10 cellular contexts compared by ENCODE assay signal in genomic region chr7:155733582-155734444, GRCh38.
A peak's percentile ranks its signal among the peaks of the same experiment; 100 is the strongest.
DNase-seq lines count a peak whose midpoint lies in the region; ATAC-seq and TF ChIP-seq lines count a peak whose summit lies in the region.
"Had no signal": no experiment of that assay in that cellular context is flagged by ENCODE, and none has a peak within 500 bp of the region (broad histone marks: within the 10 kb centered on the region; RNA-seq: fewer than 3 reads in every experiment).

No MANE protein-coding gene starts in this region.

- H3K27me3 ChIP-seq in GM23338 (ENCODE audit: insufficient read depth), result no peaks in the 10 kb centered on the region

- no peaks in the 10 kb centered on the region for H3K9me3 Mint-ChIP-seq in activated CD4-positive, alpha-beta T cell treated with anti-CD3 and anti-CD28 coated beads, Interleukin-2, amount 10 ng/mL, durations not matched to agents 7 days and 5 days
- no peaks in the 10 kb centered on the region for H3K9me3 Mint-ChIP-seq in GM23338
- no peaks in the 10 kb centered on the region for H3K9me3 Mint-ChIP-seq in activated T-helper 17 cell treated with anti-CD3 and anti-CD28 coated beads, Interleukin-2, amount 50 U/mL, for 72 hours
- H3K9me3 Mint-ChIP-seq in naive thymus-derived CD8-positive, alpha-beta T cell, result no peaks in the 10 kb centered on the region

- no peaks in the 10 kb centered on the region for H3K9me2 ChIP-seq in GM23338 (ENCODE audit: insufficient read depth)

- H3K27ac ChIP-seq in GM23338 (ENCODE audit: low read depth), result no peak overlapping the region

- H3K36me3 Mint-ChIP-seq in activated CD4-positive, alpha-beta T cell treated with anti-CD3 and anti-CD28 coated beads, Interleukin-2, amount 10 ng/mL, durations not matched to agents 7 days and 5 days (ENCODE audit: low read depth), result peaks cover 47% of the 10 kb centered on the region
- peaks cover 19% of the 10 kb centered on the region; the same call in 2 of the 3 replicates for H3K36me3 Mint-ChIP-seq in GM23338 (ENCODE audit: low read depth)
- peaks cover 88% of the 10 kb centered on the region for H3K36me3 Mint-ChIP-seq in activated T-helper 17 cell treated with anti-CD3 and anti-CD28 coated beads, Interleukin-2, amount 50 U/mL, for 72 hours (ENCODE audit: low read depth)
- peaks cover 0 to 51% (median 5%) of the 10 kb centered on the region in 3 donors for H3K36me3 Mint-ChIP-seq in naive thymus-derived CD8-positive, alpha-beta T cell

- H3K27me3 Mint-ChIP-seq in activated CD4-positive, alpha-beta T cell treated with anti-CD3 and anti-CD28 coated beads, Interleukin-2, amount 10 ng/mL, durations not matched to agents 7 days and 5 days, result no peaks in the 10 kb centered on the region
- peaks cover 2% of the 10 kb centered on the region for H3K27me3 Mint-ChIP-seq in GM23338 (ENCODE audit: insufficient read depth, low read depth, poor library complexity)
- no peaks in the 10 kb centered on the region for H3K27me3 Mint-ChIP-seq in activated T-helper 17 cell treated with anti-CD3 and anti-CD28 coated beads, Interleukin-2, amount 50 U/mL, for 72 hours
- no peaks in the 10 kb centered on the region for H3K27me3 Mint-ChIP-seq in naive thymus-derived CD8-positive, alpha-beta T cell

- no peaks in the 10 kb centered on the region for H3K4me1 ChIP-seq in GM23338 (ENCODE audit: insufficient read depth)

- CTCF ChIA-PET in activated CD4-positive, alpha-beta T cell treated with anti-CD3 and anti-CD28 coated beads, Interleukin-2, amount 10 ng/mL, durations not matched to agents 7 days and 5 days (lab: Charles Lee), result interaction anchor here (0.8 kb wide), 1 partner anchor 26 kb away, joined by 3 read pairs; no protein-coding TSS in a partner anchor

- TF ChIP-seq CTCF in GM23338 (conservative IDR thresholded peaks at IDR 0.05; ENCODE audit: low read depth in 2 of 2) (no peak), omental fat pad (IDR thresholded peaks at IDR 0.05) (no peak)

- no peaks in the 10 kb centered on the region for H3F3A ChIP-seq in GM23338 (replicated peaks; ENCODE audit: low read depth)

- POLR2A ChIA-PET in activated CD4-positive, alpha-beta T cell treated with anti-CD3 and anti-CD28 coated beads, Interleukin-2, amount 10 ng/mL, durations not matched to agents 7 days and 5 days (lab: Charles Lee), result no interaction called here
- POLR2A ChIA-PET in naive thymus-derived CD8-positive, alpha-beta T cell (lab: Charles Lee), result no interaction called here

- H3K4me2 ChIP-seq in GM23338, result no peak overlapping the region

- H3K27ac Mint-ChIP-seq in activated CD4-positive, alpha-beta T cell treated with anti-CD3 and anti-CD28 coated beads, Interleukin-2, amount 10 ng/mL, durations not matched to agents 7 days and 5 days, result peak overlapping the region; percentile 63
- peak overlapping the region; percentile 23; the same call in 1 of the 2 replicates for H3K27ac Mint-ChIP-seq in GM23338
- peak overlapping the region; percentile 47 for H3K27ac Mint-ChIP-seq in activated T-helper 17 cell treated with anti-CD3 and anti-CD28 coated beads, Interleukin-2, amount 50 U/mL, for 72 hours
- H3K27ac Mint-ChIP-seq in naive thymus-derived CD8-positive, alpha-beta T cell, result peak overlapping the region; percentile 1 to 87 (median 72)

- no peak overlapping the region for H3K4me3 Mint-ChIP-seq in activated CD4-positive, alpha-beta T cell treated with anti-CD3 and anti-CD28 coated beads, Interleukin-2, amount 10 ng/mL, durations not matched to agents 7 days and 5 days
- no peak overlapping the region for H3K4me3 Mint-ChIP-seq in GM23338
- peak overlapping the region; percentile 48 for H3K4me3 Mint-ChIP-seq in activated T-helper 17 cell treated with anti-CD3 and anti-CD28 coated beads, Interleukin-2, amount 50 U/mL, for 72 hours
- H3K4me3 Mint-ChIP-seq in naive thymus-derived CD8-positive, alpha-beta T cell, result peak overlapping the region in 7 of 10 donors; percentile 15 to 46 (median 25)

- DNase-seq in activated CD4-positive, alpha-beta T cell treated with anti-CD3 and anti-CD28 coated beads, Interleukin-2, amount 10 ng/mL, durations not matched to agents 7 days and 5 days, result no peak
- DNase-seq in activated CD4-positive, alpha-beta T cell treated with anti-CD3 and anti-CD28 coated beads for 1 hour, result no peak
- DNase-seq in GM23338 (ENCODE audit: low spot score) (no peak), omental fat pad (ENCODE audit: low spot score) (no peak), NCI-H446 (lab: John Stamatoyannopoulos, UW) (no peak)
- DNase-seq in naive thymus-derived CD8-positive, alpha-beta T cell, result peak in 4 of 10 donors; percentile 6 to 37 (median 26)
- DNase-seq: left colon, small intestine had no signal

- peaks cover 39% of the 10 kb centered on the region for H3K79me2 ChIP-seq in GM23338 (replicated peaks; ENCODE audit: insufficient read depth)

- peaks cover 32% of the 10 kb centered on the region for H4K20me1 ChIP-seq in GM23338 (replicated peaks; ENCODE audit: insufficient read depth)

- ATAC-seq in GM23338 (no peak), HG03139 (IDR thresholded peaks at IDR 0.05; ENCODE audit: unreplicated experiment) (no peak), omental fat pad (ENCODE audit: low FRiP score) (no peak)
- peak; percentile 89 for ATAC-seq in activated T-helper 17 cell treated with anti-CD3 and anti-CD28 coated beads, Interleukin-2, amount 50 U/mL, for 72 hours (replicated peaks)
- peak; percentile 76 to 80 for ATAC-seq in naive thymus-derived CD8-positive, alpha-beta T cell
- ATAC-seq: left colon had no signal

- no peaks in the 10 kb centered on the region for H3K36me3 ChIP-seq in GM23338 (ENCODE audit: insufficient read depth)

- no peak overlapping the region for H2AFZ ChIP-seq in GM23338

- H3K4me3 ChIP-seq in GM23338, result no peak overlapping the region

- H3K4me1 Mint-ChIP-seq in activated CD4-positive, alpha-beta T cell treated with anti-CD3 and anti-CD28 coated beads, Interleukin-2, amount 10 ng/mL, durations not matched to agents 7 days and 5 days, result peaks cover 55% of the 10 kb centered on the region
- H3K4me1 Mint-ChIP-seq in GM23338, result peaks cover 7% of the 10 kb centered on the region; the same call in 1 of the 3 replicates
- H3K4me1 Mint-ChIP-seq in activated T-helper 17 cell treated with anti-CD3 and anti-CD28 coated beads, Interleukin-2, amount 50 U/mL, for 72 hours, result peaks cover 41% of the 10 kb centered on the region
- H3K4me1 Mint-ChIP-seq in naive thymus-derived CD8-positive, alpha-beta T cell, result peaks cover 35 to 68% (median 65%) of the 10 kb centered on the region in 4 donors

TF ChIP-seq in GM23338, 12 proteins besides CTCF, POLR2A, EP300 and RAD21 (continues in another document):
- TF ChIP-seq STAT1 (IDR thresholded peaks at IDR 0.05; ENCODE audit: unreplicated experiment) (no peak), POLR2AphosphoS5 (IDR thresholded peaks at IDR 0.05; ENCODE audit: low read depth) (no peak), ZNF331 (CRISPR knock-in tag; IDR thresholded peaks at IDR 0.05; ENCODE audit: low read depth) (no peak), EZH2phosphoT487 (IDR thresholded peaks at IDR 0.05; ENCODE audit: unreplicated experiment) (no peak)
- TF ChIP-seq, protein P1, sequence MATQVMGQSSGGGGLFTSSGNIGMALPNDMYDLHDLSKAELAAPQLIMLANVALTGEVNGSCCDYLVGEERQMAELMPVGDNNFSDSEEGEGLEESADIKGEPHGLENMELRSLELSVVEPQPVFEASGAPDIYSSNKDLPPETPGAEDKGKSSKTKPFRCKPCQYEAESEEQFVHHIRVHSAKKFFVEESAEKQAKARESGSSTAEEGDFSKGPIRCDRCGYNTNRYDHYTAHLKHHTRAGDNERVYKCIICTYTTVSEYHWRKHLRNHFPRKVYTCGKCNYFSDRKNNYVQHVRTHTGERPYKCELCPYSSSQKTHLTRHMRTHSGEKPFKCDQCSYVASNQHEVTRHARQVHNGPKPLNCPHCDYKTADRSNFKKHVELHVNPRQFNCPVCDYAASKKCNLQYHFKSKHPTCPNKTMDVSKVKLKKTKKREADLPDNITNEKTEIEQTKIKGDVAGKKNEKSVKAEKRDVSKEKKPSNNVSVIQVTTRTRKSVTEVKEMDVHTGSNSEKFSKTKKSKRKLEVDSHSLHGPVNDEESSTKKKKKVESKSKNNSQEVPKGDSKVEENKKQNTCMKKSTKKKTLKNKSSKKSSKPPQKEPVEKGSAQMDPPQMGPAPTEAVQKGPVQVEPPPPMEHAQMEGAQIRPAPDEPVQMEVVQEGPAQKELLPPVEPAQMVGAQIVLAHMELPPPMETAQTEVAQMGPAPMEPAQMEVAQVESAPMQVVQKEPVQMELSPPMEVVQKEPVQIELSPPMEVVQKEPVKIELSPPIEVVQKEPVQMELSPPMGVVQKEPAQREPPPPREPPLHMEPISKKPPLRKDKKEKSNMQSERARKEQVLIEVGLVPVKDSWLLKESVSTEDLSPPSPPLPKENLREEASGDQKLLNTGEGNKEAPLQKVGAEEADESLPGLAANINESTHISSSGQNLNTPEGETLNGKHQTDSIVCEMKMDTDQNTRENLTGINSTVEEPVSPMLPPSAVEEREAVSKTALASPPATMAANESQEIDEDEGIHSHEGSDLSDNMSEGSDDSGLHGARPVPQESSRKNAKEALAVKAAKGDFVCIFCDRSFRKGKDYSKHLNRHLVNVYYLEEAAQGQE (IDR thresholded peaks at IDR 0.05; ENCODE audit: unreplicated experiment), result no peak

Comparison
In these comparisons a context has a peak if more than half of its experiments do, and no peak if none do; other contexts are left out.
1. H3K4me3 Mint-ChIP-seq: peak in activated T-helper 17 cell treated with anti-CD3 and anti-CD28 coated beads, Interleukin-2, amount 50 U/mL, for 72 hours (single experiment) and naive thymus-derived CD8-positive, alpha-beta T cell (7 of 10); none in activated CD4-positive, alpha-beta T cell treated with anti-CD3 and anti-CD28 coated beads, Interleukin-2, amount 10 ng/mL, durations not matched to agents 7 days and 5 days (single experiment) and GM23338 (single experiment).
2. ATAC-seq: peak in activated T-helper 17 cell treated with anti-CD3 and anti-CD28 coated beads, Interleukin-2, amount 50 U/mL, for 72 hours (single experiment) and naive thymus-derived CD8-positive, alpha-beta T cell (2 of 2); none in GM23338 (single experiment), HG03139 (single experiment) and omental fat pad (single experiment).
3. Peak in every context shown above with its lines, with median percentiles within 50 percentile points of each other: H3K27ac Mint-ChIP-seq.